In genomic region chr15:84604804-84605203, GRCh38 we compare ENCODE assay signal across 9 cellular contexts. TPM values are rescaled to one million over a fixed set of nuclear protein-coding genes. Genes with fewer than 3 reads are reported as not detected.
DNase-seq lines count a peak whose midpoint lies in the region; ATAC-seq and TF ChIP-seq lines count a peak whose summit lies in the region.
"Had no signal": no experiment of that assay in that cellular context is flagged by ENCODE, and none has a peak within 500 bp of the region (broad histone marks: within the 10 kb centered on the region; RNA-seq: fewer than 3 reads in every experiment).

No MANE protein-coding gene starts in this region.

- H3K4me3 Mint-ChIP-seq in endodermal cell, result peak overlapping the region; percentile 81

- peak overlapping the region; percentile 74 for H3K27ac Mint-ChIP-seq in endodermal cell

- H3K4me3 ChIP-seq in GM12865 (ENCODE audit: low read depth, low read length) (peak overlapping the region; percentile 40), endodermal cell (ENCODE audit: low read length) (no peak overlapping the region)

- peaks cover 40% of the 10 kb centered on the region for H3K36me3 ChIP-seq in endodermal cell (ENCODE audit: control insufficient read depth, insufficient read depth, low read length)

- peaks cover 53% of the 10 kb centered on the region for H3K36me3 Mint-ChIP-seq in endodermal cell (ENCODE audit: low read depth)

- H3K9me3 Mint-ChIP-seq in endodermal cell, result no peaks in the 10 kb centered on the region

- no peaks in the 10 kb centered on the region for H3K27me3 ChIP-seq in endodermal cell (ENCODE audit: control insufficient read depth, insufficient read depth, low read length, poor library complexity, severe bottlenecking)

- H3K4me1 ChIP-seq in endodermal cell (ENCODE audit: control insufficient read depth, insufficient read depth, low read length), result no peaks in the 10 kb centered on the region

- no peak overlapping the region for H3K27ac ChIP-seq in endodermal cell (ENCODE audit: low read depth, low read length)

- peaks cover 7% of the 10 kb centered on the region for H3K27me3 Mint-ChIP-seq in endodermal cell (ENCODE audit: insufficient read depth)

- H3K4me1 Mint-ChIP-seq in endodermal cell, result peaks cover 26% of the 10 kb centered on the region

- DNase-seq in GM12865 (ENCODE audit: low read depth) (peak; percentile 78), endodermal cell (no peak), D341Med (ENCODE audit: low spot score) (no peak), retina (no peak)
- DNase-seq in activated CD4-positive, alpha-beta T cell treated with anti-CD3 and anti-CD28 coated beads, Interleukin-2, amount 50 U/mL, for 24 hours (ENCODE audit: low read depth in 1 of 2, low spot score in 1 of 2), result peak; percentile 32 to 37
- peak; percentile 21 to 30 for DNase-seq in stimulated activated CD4-positive, alpha-beta T cell treated with anti-CD3 and anti-CD28 coated beads, Interleukin-4, amount 100 ng/mL, for 4 hours
- DNase-seq: Karpas-422 had no signal

- 91 to 97% methylated on average over 13 to 14 of the region's 14 CpGs for WGBS in endodermal cell (ENCODE audit: insufficient coverage in 1 of 2, insufficient read length in 1 of 2), 2 experiments

- no peaks in the 10 kb centered on the region for H3K9me3 ChIP-seq in endodermal cell (ENCODE audit: control insufficient read depth, low read length)

- H3K9ac ChIP-seq in endodermal cell (ENCODE audit: extremely low read depth, low read length, poor library complexity, severe bottlenecking), result no peak overlapping the region

- TF ChIP-seq CTCF in GM12865 (IDR thresholded peaks at IDR 0.05; ENCODE audit: insufficient read depth, low read depth, low read length, missing control alignments) (no peak), endodermal cell (conservative IDR thresholded peaks at IDR 0.05) (no peak)

- ATAC-seq in HG03108 (IDR thresholded peaks at IDR 0.05; ENCODE audit: unreplicated experiment) (no peak), HG02870 (IDR thresholded peaks at IDR 0.05; ENCODE audit: unreplicated experiment) (no peak)

RNA-seq across cellular contexts. Expression of gene ZSCAN2, which starts 4.0 kb away (rescaled TPM):
- 10 to 100 TPM; 23.6 to 31.3 TPM for total RNA-seq in endodermal cell
- 18.8 TPM for polyA plus RNA-seq in endodermal cell (2013, experiment 1 of 2)
- polyA plus RNA-seq in endodermal cell (2013, experiment 2 of 2), result 18.4 TPM

RNA-seq across cellular contexts. Expression of gene WDR73, which starts 49.3 kb away (rescaled TPM):
- 10 to 100 TPM; 44.1 to 46.8 TPM for total RNA-seq in endodermal cell
- 37.9 TPM for polyA plus RNA-seq in endodermal cell (2013, experiment 1 of 2)
- polyA plus RNA-seq in endodermal cell (2013, experiment 2 of 2), result 32.1 TPM

RNA-seq across cellular contexts. Expression of gene NMB, which starts 53.2 kb away (rescaled TPM):
- total RNA-seq in endodermal cell, result 1 to 10 TPM; 5.3 to 7.3 TPM
- polyA plus RNA-seq in endodermal cell (2013, experiment 1 of 2), result 11.8 TPM
- 10.0 TPM for polyA plus RNA-seq in endodermal cell (2013, experiment 2 of 2)

Comparison
In these comparisons a context has a peak if more than half of its experiments do, and no peak if none do; other contexts are left out.
1. DNase-seq: peak in GM12865 (single experiment), activated CD4-positive, alpha-beta T cell treated with anti-CD3 and anti-CD28 coated beads, Interleukin-2, amount 50 U/mL, for 24 hours (2 of 2) and stimulated activated CD4-positive, alpha-beta T cell treated with anti-CD3 and anti-CD28 coated beads, Interleukin-4, amount 100 ng/mL, for 4 hours (2 of 2); none in endodermal cell (single experiment), D341Med (single experiment) and retina (single experiment).